ENCODE assay signal across 14 cellular contexts in the genomic region with DNA sequence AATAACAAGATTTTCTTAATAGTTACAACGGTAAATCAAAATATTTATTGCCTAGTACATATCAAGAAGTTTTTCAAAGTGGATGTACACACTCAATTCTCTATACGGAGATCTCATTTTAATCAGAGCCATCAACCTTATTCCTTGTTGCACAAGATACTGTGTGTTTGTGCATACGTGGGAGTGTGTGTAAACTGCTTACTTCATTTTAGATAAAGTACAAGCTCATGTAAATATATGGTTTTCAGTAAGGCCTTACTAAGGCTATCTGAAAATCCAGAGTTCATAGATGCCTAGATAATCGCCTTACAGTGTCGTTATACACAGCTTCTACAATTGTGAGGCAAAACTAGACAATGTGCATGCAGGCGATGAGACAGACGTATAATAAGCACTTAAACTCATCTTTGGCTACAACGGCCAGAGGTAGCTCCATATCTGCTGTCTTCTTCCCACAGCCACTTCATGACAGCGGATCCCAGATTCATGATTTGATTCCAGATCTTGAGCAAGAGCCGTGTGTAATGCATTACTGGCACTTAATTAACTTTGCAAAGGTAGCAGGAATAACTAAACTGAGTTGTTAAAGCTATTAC. TPM values are rescaled to one million over a fixed set of nuclear protein-coding genes. Genes with fewer than 3 reads are reported as not detected.
DNase-seq lines count a peak whose midpoint lies in the region; ATAC-seq, FAIRE-seq and TF ChIP-seq lines count a peak whose summit lies in the region.
"Had no signal": no experiment of that assay in that cellular context is flagged by ENCODE, and none has a peak within 500 bp of the region (broad histone marks: within the 10 kb centered on the region; RNA-seq: fewer than 3 reads in every experiment).

No MANE protein-coding gene starts in this region.

- H3K9me3 ChIP-seq in A549 (no peaks in the 10 kb centered on the region), liver (ENCODE audit: control insufficient read depth in 4 of 4, low read length in 3 of 4) (no peaks in the 10 kb centered on the region)
- H3K9me3 ChIP-seq: gastrocnemius medialis had no signal

- 0 out of 2 replicates have a peak, but pooled peaks cover 8% of the 10 kb centered on the region for H3K79me2 ChIP-seq in KMS-11 (ENCODE audit: insufficient read depth, low read depth)

- no peak for FAIRE-seq in A549 (lab: Jason Lieb, UNC)
- FAIRE-seq: GM12892 had no signal

- in situ Hi-C loops in astrocyte of the cerebellum (cut with HindIII; ENCODE audit: low sequenced_read_pairs) = no loop called here

- peak overlapping the region; percentile 60 to 91 for H3K27ac ChIP-seq in A549
- H3K27ac ChIP-seq in KMS-11 = no peak overlapping the region
- H3K27ac ChIP-seq in liver (ENCODE audit: low read depth in 1 of 2, low read length in 2 of 2) = peak overlapping the region; percentile 95
- H3K27ac ChIP-seq: gastrocnemius medialis had no signal

- intact Hi-C loops in left colon (cut with DNase I, micrococcal nuclease) = loop anchor here in 1 of 2 donors (5.0 kb wide), 1 partner anchor 397 kb away; no protein-coding TSS in a partner anchor

- POLR2A ChIA-PET in A549 (lab: Yijun Ruan, JAX) = no interaction called here

- H3K36me3 ChIP-seq in KMS-11 (ENCODE audit: insufficient read depth) (no peaks in the 10 kb centered on the region), liver (ENCODE audit: control insufficient read depth in 4 of 4, insufficient read depth in 3 of 4, low read depth in 1 of 4, low read length in 3 of 4) (no peaks in the 10 kb centered on the region)
- H3K36me3 ChIP-seq: gastrocnemius medialis had no signal

- ATAC-seq in A549 (no peak), left colon (no peak)
- ATAC-seq: gastrocnemius medialis had no signal

- H3K4me2 ChIP-seq in A549 (peak overlapping the region; percentile 92), KMS-11 (peak overlapping the region; percentile 98; the same call in 1 of the 2 replicates)

- H3K4me1 ChIP-seq in A549 (peaks cover 43% of the 10 kb centered on the region), KMS-11 (ENCODE audit: low read depth, poor library complexity, severe bottlenecking) (peaks cover 23% of the 10 kb centered on the region), liver (ENCODE audit: control insufficient read depth in 4 of 4, insufficient read depth in 4 of 4, low read length in 3 of 4) (peaks cover 0 to 24% (median 10%) of the 10 kb centered on the region in 4 donors)

- TF ChIP-seq CTCF in A549 (IDR thresholded peaks at IDR 0.05) (no peak), KMS-11 (conservative IDR thresholded peaks at IDR 0.05; ENCODE audit: low read depth, low read length) (no peak), astrocyte of the cerebellum (IDR thresholded peaks at IDR 0.05; ENCODE audit: low read depth, low read length, missing control alignments) (no peak), liver (IDR thresholded peaks at IDR 0.05; ENCODE audit: low read depth, low read length, missing input control) (no peak)

- no peaks in the 10 kb centered on the region for H3K36me3 Mint-ChIP-seq in immature natural killer cell
- H3K36me3 Mint-ChIP-seq: activated naive CD8-positive, alpha-beta T cell treated with anti-CD3 and anti-CD28 coated beads, Interleukin-2, amount 10 ng/mL, durations not matched to agents 7 days and 5 days had no signal

- no peak for DNase-seq in A549 (ENCODE audit: low read depth in 1 of 2, low spot score in 1 of 2)
- DNase-seq in astrocyte of the cerebellum (ENCODE audit: low read depth) = no peak
- no peak for DNase-seq in left colon
- DNase-seq in AG08396 (ENCODE audit: low spot score) = no peak
- DNase-seq in immature natural killer cell = no peak
- DNase-seq in T-helper 9 cell = no peak
- DNase-seq: activated CD8-positive, alpha-beta memory T cell treated with anti-CD3 and anti-CD28 coated beads, Interleukin-2, amount 50 U/mL, for 4 hours; activated naive CD8-positive, alpha-beta T cell treated with anti-CD3 and anti-CD28 coated beads, Interleukin-2, amount 10 ng/mL, durations not matched to agents 7 days and 5 days; dermis blood vessel endothelial cell; gastrocnemius medialis; nucleus accumbens had no signal

- TF ChIP-seq POLR2A in A549 (IDR thresholded peaks at IDR 0.05; ENCODE audit: low read length) = no peak

- H4K20me1 ChIP-seq in KMS-11 (ENCODE audit: insufficient read depth) = no peaks in the 10 kb centered on the region

- H3K4me3 ChIP-seq in A549 = peak overlapping the region; percentile 67
- no peak overlapping the region for H3K4me3 ChIP-seq in KMS-11 (IDR thresholded peaks at IDR 0.05; ENCODE audit: insufficient read depth, low read depth, low read length)
- peak overlapping the region; percentile 72 for H3K4me3 ChIP-seq in astrocyte of the cerebellum (ENCODE audit: low read depth, low read length)
- H3K4me3 ChIP-seq in liver (ENCODE audit: low read depth in 1 of 3, low read length in 3 of 3) = peak overlapping the region; percentile 36 to 75 (median 37)
- H3K4me3 ChIP-seq: gastrocnemius medialis had no signal

- TF ChIP-seq EP300 in A549 (IDR thresholded peaks at IDR 0.05) = no peak

- H3K9ac ChIP-seq in KMS-11 = no peak overlapping the region
- peak overlapping the region in 1 of 2 donors; percentile 98 for H3K9ac ChIP-seq in liver (ENCODE audit: low read depth in 1 of 2, low read length in 2 of 2)

- CTCF ChIA-PET in A549 (lab: Yijun Ruan, JAX) = interaction anchor here (1.0 to 2.9 kb wide), 4 partner anchors 10 to 102 kb away, joined by 3 to 27 read pairs (median 10); no protein-coding TSS in a partner anchor

- H3K27me3 ChIP-seq in KMS-11 (ENCODE audit: insufficient read depth, low read depth) (no peaks in the 10 kb centered on the region), liver (ENCODE audit: control insufficient read depth in 4 of 4, insufficient read depth in 4 of 4, low read length in 3 of 4) (no peaks in the 10 kb centered on the region)

- peaks cover 13 to 19% (median 19%) of the 10 kb centered on the region in 3 donors for H3K27me3 Mint-ChIP-seq in immature natural killer cell (ENCODE audit: low read depth in 3 of 3)

- 20% methylated on average over 10 of the region's 10 CpGs for WGBS in A549 (ENCODE audit: missing lambda C conversion rate)
- 53% methylated on average over 10 of the region's 10 CpGs for WGBS in liver

- H3K9me3 Mint-ChIP-seq in immature natural killer cell = no peaks in the 10 kb centered on the region
- H3K9me3 Mint-ChIP-seq: activated naive CD8-positive, alpha-beta T cell treated with anti-CD3 and anti-CD28 coated beads, Interleukin-2, amount 10 ng/mL, durations not matched to agents 7 days and 5 days had no signal

- H3K4me1 Mint-ChIP-seq in immature natural killer cell = peaks cover 16 to 19% of the 10 kb centered on the region in 2 donors

- no peak overlapping the region for H3K4me3 Mint-ChIP-seq in immature natural killer cell
- H3K4me3 Mint-ChIP-seq: activated naive CD8-positive, alpha-beta T cell treated with anti-CD3 and anti-CD28 coated beads, Interleukin-2, amount 10 ng/mL, durations not matched to agents 7 days and 5 days had no signal

- no peak overlapping the region for H3K27ac Mint-ChIP-seq in immature natural killer cell
- H3K27ac Mint-ChIP-seq: activated naive CD8-positive, alpha-beta T cell treated with anti-CD3 and anti-CD28 coated beads, Interleukin-2, amount 10 ng/mL, durations not matched to agents 7 days and 5 days had no signal

- H2AFZ ChIP-seq in KMS-11 (ENCODE audit: low read depth) = no peak overlapping the region

- TF ChIP-seq RAD21 in A549 (conservative IDR thresholded peaks at IDR 0.05 in 1 of 2, IDR thresholded peaks at IDR 0.05 in 1 of 2) = no peak
- no peak for TF ChIP-seq RAD21 in liver (IDR thresholded peaks at IDR 0.05)

TF ChIP-seq in A549, 52 proteins besides CTCF, POLR2A, EP300 and RAD21 (continues in another document):
- TF ChIP-seq, protein P1, sequence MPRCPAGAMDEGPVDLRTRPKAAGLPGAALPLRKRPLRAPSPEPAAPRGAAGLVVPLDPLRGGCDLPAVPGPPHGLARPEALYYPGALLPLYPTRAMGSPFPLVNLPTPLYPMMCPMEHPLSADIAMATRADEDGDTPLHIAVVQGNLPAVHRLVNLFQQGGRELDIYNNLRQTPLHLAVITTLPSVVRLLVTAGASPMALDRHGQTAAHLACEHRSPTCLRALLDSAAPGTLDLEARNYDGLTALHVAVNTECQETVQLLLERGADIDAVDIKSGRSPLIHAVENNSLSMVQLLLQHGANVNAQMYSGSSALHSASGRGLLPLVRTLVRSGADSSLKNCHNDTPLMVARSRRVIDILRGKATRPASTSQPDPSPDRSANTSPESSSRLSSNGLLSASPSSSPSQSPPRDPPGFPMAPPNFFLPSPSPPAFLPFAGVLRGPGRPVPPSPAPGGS (IDR thresholded peaks at IDR 0.05) = no peak

RNA-seq across cellular contexts. Expression of a gene that starts 2.5 kb away (rescaled TPM):
- polyA plus RNA-seq in A549 (2011; rRNA removed) (48.3 and 52.5 TPM in 2 replicates), A549 (2017; fragmentation: RNase III; extraction: RNeasy Plus Mini Kit Qiagen cat#74134 plus additional on column Dnase treatment) (53.2 to 67.2 TPM (median 66.8 TPM) in 3 replicates), liver (10 to 100 TPM; 36.8 to 57.8 TPM), immature natural killer cell (under 1 TPM in 2 of 3 donors, not detected in 1; 0.46 to 0.92 TPM)
- polyA plus RNA-seq in A549 (2012; cell fraction: cytosol; rRNA removed) = 15.0 and 21.9 TPM in 2 replicates
- polyA plus RNA-seq in A549 (2012; cell fraction: nucleus; rRNA removed) = 13.0 and 16.8 TPM in 2 replicates
- polyA minus RNA-seq in A549 (2011; rRNA and poly(A)+ RNA removed) = 30.5 and 35.7 TPM in 2 replicates
- total RNA-seq in liver (10 to 100 TPM; 14.7 to 23.8 TPM), left colon (10 to 100 TPM; 64.3 to 81.2 TPM)

RNA-seq across cellular contexts. Expression of a gene that starts 57.0 kb away (rescaled TPM):
- 0.83 and 1.4 TPM in 2 replicates for polyA plus RNA-seq in A549 (2011; rRNA removed)
- polyA plus RNA-seq in A549 (2012; cell fraction: cytosol; rRNA removed) = 0.13 and 0.16 TPM in 2 replicates
- 0.12 and 0.16 TPM in 2 replicates for polyA plus RNA-seq in A549 (2012; cell fraction: nucleus; rRNA removed)
- polyA plus RNA-seq in A549 (2017; fragmentation: RNase III; extraction: RNeasy Plus Mini Kit Qiagen cat#74134 plus additional on column Dnase treatment) = 0.15 to 0.25 TPM (median 0.18 TPM) in 3 replicates
- 2.2 and 2.6 TPM in 2 replicates for polyA minus RNA-seq in A549 (2011; rRNA and poly(A)+ RNA removed)
- under 1 TPM; 0.19 to 0.33 TPM for total RNA-seq in liver
- under 1 TPM; 0.06 to 0.13 TPM for polyA plus RNA-seq in liver
- 10 to 100 TPM; 19.1 to 24.8 TPM for total RNA-seq in left colon
- polyA plus RNA-seq in immature natural killer cell = under 1 TPM in 1 of 3 donors, not detected in 2; 0.03 TPM

Comparison
In these comparisons a context has a peak if more than half of its experiments do, and no peak if none do; other contexts are left out.
1. RNA of a gene that starts 2.5 kb away (polyA plus RNA-seq): 13.0 to 67.2 TPM in A549 and 36.8 to 57.8 TPM in liver; 0.46 to 0.92 TPM in immature natural killer cell; every median in the first group is over 4 times any median in the second.